ENCODE assay signal across 7 cellular contexts in genomic region chr15:55289573-55290360, GRCh38. TPM values are rescaled to one million over a fixed set of nuclear protein-coding genes. Genes with fewer than 3 reads are reported as not detected.
DNase-seq lines count a peak whose midpoint lies in the region; FAIRE-seq and TF ChIP-seq lines count a peak whose summit lies in the region.

RAB27A (minus strand) TSS chr15:55289813; CDS start chr15:55234934, 54,879 bp downstream.

- peaks cover 5% of the 10 kb centered on the region for H3K27me3 Mint-ChIP-seq in H9 (ENCODE audit: low read depth)

- TF ChIP-seq CTCF in H9 (conservative IDR thresholded peaks at IDR 0.05) (no peak), WERI-Rb-1 (IDR thresholded peaks at IDR 0.05; ENCODE audit: low read depth, low read length) (no peak), breast epithelium (IDR thresholded peaks at IDR 0.05) (no peak), keratinocyte (optimal IDR thresholded peaks at IDR 0.05 in 1 of 3, IDR thresholded peaks at IDR 0.05 in 1 of 3, conservative IDR thresholded peaks at IDR 0.05 in 1 of 3; ENCODE audit: extremely low read depth in 1 of 3, insufficient read depth in 2 of 3, low read length in 3 of 3) (no peak)

- H3K4me3 ChIP-seq in MG63 (peak within 1 kb of the TSS; percentile 66), WERI-Rb-1 (ENCODE audit: low read depth, low read length) (peak within 1 kb of the TSS; percentile 97), breast epithelium (peak within 1 kb of the TSS; percentile 88 to 94 (median 89)), keratinocyte (ENCODE audit: control insufficient read depth in 2 of 3, extremely low read depth in 1 of 3, insufficient read depth in 2 of 3, low read depth in 1 of 3, low read length in 3 of 3) (peak within 1 kb of the TSS; percentile 57 to 83 (median 77))

- WGBS in H9 (ENCODE audit: extremely low coverage, insufficient read length, low lambda C conversion rate), result no CpG with 5 or more reads among the region's 85 CpGs

- peak within 1 kb of the TSS; percentile 43 for H4K5ac ChIP-seq in H9 (ENCODE audit: insufficient read length, low read depth, low read length)

- H3K27ac ChIP-seq in H9 (ENCODE audit: insufficient read length, low read depth, low read length) (no peak within 1 kb of the TSS), WERI-Rb-1 (peak within 1 kb of the TSS; percentile 80), breast epithelium (peak within 1 kb of the TSS; percentile 96 to 98), keratinocyte (ENCODE audit: control insufficient read depth, insufficient read depth, low read length) (peak within 1 kb of the TSS; percentile 64)

- H3K27me3 ChIP-seq in H9 (ENCODE audit: insufficient read depth, low read length) (no peaks in the 10 kb centered on the region), MG63 (no peaks in the 10 kb centered on the region), WERI-Rb-1 (ENCODE audit: insufficient read depth, low read depth, severe bottlenecking) (no peaks in the 10 kb centered on the region), breast epithelium (no peaks in the 10 kb centered on the region), keratinocyte (ENCODE audit: control insufficient read depth, extremely low read depth, insufficient read depth, low read length) (no peaks in the 10 kb centered on the region)

- H3T11ph ChIP-seq in H9 (ENCODE audit: low read length), result no peak within 1 kb of the TSS

- H3K4me1 Mint-ChIP-seq in H9, result peaks cover 6 to 10% of the 10 kb centered on the region in 2 experiments; a peak in 3 of 4 replicates

- H3K4ac ChIP-seq in H9 (ENCODE audit: low read depth, low read length), result no peak within 1 kb of the TSS

- H2AFZ ChIP-seq in H9 (ENCODE audit: low read length) (peak within 1 kb of the TSS; percentile 59), keratinocyte (ENCODE audit: control insufficient read depth, low read length) (peak within 1 kb of the TSS; percentile 95)

- peak within 1 kb of the TSS; percentile 21 for H3K18ac ChIP-seq in H9 (ENCODE audit: insufficient read length, low read depth, low read length)

- H3K9me3 ChIP-seq in H9 (ENCODE audit: control insufficient read depth, low read depth, low read length) (no peaks in the 10 kb centered on the region), MG63 (no peaks in the 10 kb centered on the region), WERI-Rb-1 (ENCODE audit: severe bottlenecking) (no peaks in the 10 kb centered on the region), breast epithelium (no peaks in the 10 kb centered on the region), keratinocyte (ENCODE audit: control insufficient read depth, low read depth, low read length) (no peaks in the 10 kb centered on the region)

- H2BK120ac ChIP-seq in H9 (ENCODE audit: low read depth, low read length, poor library complexity, severe bottlenecking), result no peak within 1 kb of the TSS

- no peak within 1 kb of the TSS for H2AK5ac ChIP-seq in H9 (ENCODE audit: insufficient read length, low read length)

- no peaks in the 10 kb centered on the region for H4K20me1 ChIP-seq in H9 (ENCODE audit: control insufficient read depth, insufficient read depth, insufficient read length)
- no peaks in the 10 kb centered on the region for H4K20me1 ChIP-seq in keratinocyte (ENCODE audit: control insufficient read depth, extremely low read depth, insufficient read depth, low read length)

- no peak within 1 kb of the TSS for H4K91ac ChIP-seq in H9 (ENCODE audit: insufficient read length, low read depth, low read length)

- intact Hi-C loops in breast epithelium (cut with DNase I; ENCODE audit: low total_unique reads), result loop anchor here (10.0 kb wide), 1 partner anchor 65 kb away; no protein-coding TSS in a partner anchor

- H3K27ac Mint-ChIP-seq in H9, result no peak within 1 kb of the TSS

- peaks cover 12% of the 10 kb centered on the region for H3K23me2 ChIP-seq in H9 (ENCODE audit: insufficient read length, low read depth, low read length, poor library complexity, severe bottlenecking)

- no peak within 1 kb of the TSS for H3K56ac ChIP-seq in H9 (ENCODE audit: insufficient read length, low read depth, low read length)

- H2BK15ac ChIP-seq in H9 (ENCODE audit: low read depth, low read length), result 0 out of 2 replicates have a peak within 1 kb of the TSS, but pooled peaks have one; percentile 3

- dilution Hi-C loops in keratinocyte (cut with MboI; ENCODE audit: extremely low pct_ligation_motif_present, low sequenced_read_pairs), result no loop called here

- no peak within 1 kb of the TSS for H2BK12ac ChIP-seq in H9 (ENCODE audit: insufficient read length, low read depth, low read length)

- no peaks in the 10 kb centered on the region for H3K79me1 ChIP-seq in H9 (ENCODE audit: insufficient read depth, low read depth, low read length, poor library complexity, severe bottlenecking)

- H3K9me3 Mint-ChIP-seq in H9, result no peaks in the 10 kb centered on the region

- H3K14ac ChIP-seq in H9 (ENCODE audit: insufficient read depth, low read length), result peak within 1 kb of the TSS; percentile 62; the same call in 1 of the 2 replicates

- TF ChIP-seq POLR2A in GM12892 (IDR thresholded peaks at IDR 0.05; ENCODE audit: low read depth, low read length), result peak; percentile 44; the same call in 1 of the 2 replicates
- TF ChIP-seq POLR2A in breast epithelium (IDR thresholded peaks at IDR 0.05), result no peak

- H3K79me2 ChIP-seq in H9 (ENCODE audit: insufficient read depth, low read length) (no peaks in the 10 kb centered on the region), keratinocyte (ENCODE audit: control insufficient read depth, insufficient read depth, low read length) (no peaks in the 10 kb centered on the region)

- H3K36me3 Mint-ChIP-seq in H9 (ENCODE audit: insufficient read depth in 1 of 3, low read depth in 3 of 3), result no peaks in the 10 kb centered on the region; a peak in 1 of 7 replicates

- H4K8ac ChIP-seq in H9 (replicated peaks; ENCODE audit: insufficient read length, low read depth, low read length), result no peak within 1 kb of the TSS

- H3K4me1 ChIP-seq in H9 (ENCODE audit: insufficient read depth, low read length), result no peaks in the 10 kb centered on the region
- H3K4me1 ChIP-seq in breast epithelium, result no peaks in the 10 kb centered on the region
- H3K4me1 ChIP-seq in keratinocyte (ENCODE audit: control insufficient read depth, extremely low read depth, insufficient read depth, low read length), result peaks cover 4% of the 10 kb centered on the region

- H2BK20ac ChIP-seq in H9 (ENCODE audit: low read depth, low read length, poor library complexity, severe bottlenecking), result no peak within 1 kb of the TSS

- H2BK5ac ChIP-seq in H9 (ENCODE audit: insufficient read length, low read length), result no peak within 1 kb of the TSS

- no peak within 1 kb of the TSS for H3K23ac ChIP-seq in H9 (ENCODE audit: insufficient read length, low read depth, low read length)

- peak within 1 kb of the TSS; percentile 74 to 83 for H3K4me3 Mint-ChIP-seq in H9

- H3K9ac ChIP-seq in H9 (ENCODE audit: extremely low read depth, insufficient read length, low read length) (peak within 1 kb of the TSS; percentile 89), keratinocyte (ENCODE audit: control insufficient read depth, extremely low read depth, insufficient read depth, low read length) (peak within 1 kb of the TSS; percentile 83)

- peak; percentile 67 for DNase-seq in GM12892 (ENCODE audit: insufficient read length)
- peak; percentile 74 for DNase-seq in H9
- peak; percentile 80 for DNase-seq in MG63
- DNase-seq in WERI-Rb-1, result peak; percentile 79
- DNase-seq in breast epithelium (ENCODE audit: low spot score in 2 of 2), result peak; percentile 57 to 72
- no peak for DNase-seq in keratinocyte (ENCODE audit: low read depth, low spot score)
- DNase-seq in stimulated activated CD4-positive, alpha-beta T cell treated with anti-CD3 and anti-CD28 coated beads, Interleukin-15, amount 100 ng/mL, for 48 hours (ENCODE audit: low read depth in 2 of 2), result peak; percentile 75 to 76

- FAIRE-seq in GM12892 (lab: Jason Lieb, UNC) (peak; percentile 76), keratinocyte (lab: Jason Lieb, UNC) (no peak)

- H3K36me3 ChIP-seq in MG63 (no peaks in the 10 kb centered on the region), WERI-Rb-1 (no peaks in the 10 kb centered on the region; the same call in 1 of the 2 replicates), breast epithelium (no peaks in the 10 kb centered on the region), keratinocyte (ENCODE audit: control insufficient read depth in 2 of 2, extremely low read depth in 1 of 2, insufficient read depth in 2 of 2, low read length in 2 of 2) (no peaks in the 10 kb centered on the region)

- no peaks in the 10 kb centered on the region for H3K9me1 ChIP-seq in keratinocyte (ENCODE audit: control insufficient read depth, extremely low read depth, insufficient read depth, low read length)

- H3K4me2 ChIP-seq in H9 (ENCODE audit: insufficient read depth, insufficient read length, low read length) (peak within 1 kb of the TSS; percentile 73), keratinocyte (ENCODE audit: control insufficient read depth, extremely low read depth, insufficient read depth, low read depth, low read length) (peak within 1 kb of the TSS; percentile 75)

RNA-seq across cellular contexts. Expression of gene RAB27A, which starts in this region (rescaled TPM):
- polyA plus RNA-seq in GM12892 (2012; ENCODE audit: missing spikeins), result 28.9 TPM
- total RNA-seq in H9 (2021) (6.0 and 6.8 TPM in 2 replicates), breast epithelium (10 to 100 TPM in 2 of 3 donors, 1 to 10 TPM in 1; 7.4 to 21.3 (median 18.3) TPM)
- total RNA-seq in MG63 (2014; rRNA removed; shearing (Covaris generic); ENCODE audit: low replicate concordance), result 4.3 and 27.5 TPM in 2 replicates
- 5.9 to 10.8 TPM (median 8.4 TPM) in 3 replicates for polyA plus RNA-seq in keratinocyte
- polyA plus RNA-seq in keratinocyte (2011; ENCODE audit: low read depth), result 7.3 TPM
- polyA plus RNA-seq in keratinocyte (2011; cell fraction: cytosol; rRNA removed), result 7.3 and 10.2 TPM in 2 replicates
- 6.8 and 8.0 TPM in 2 replicates for polyA plus RNA-seq in keratinocyte (2011; cell fraction: nucleus; rRNA removed)
- polyA plus RNA-seq in keratinocyte (2012; ENCODE audit: low replicate concordance), result 6.1 and 6.3 TPM in 2 replicates
- polyA minus RNA-seq in keratinocyte, result 0.20 to 3.6 TPM (median 0.89 TPM) in 3 replicates
- polyA minus RNA-seq in keratinocyte (2011; cell fraction: cytosol; rRNA and poly(A)+ RNA removed), result 3.3 TPM
- 2.2 and 3.4 TPM in 2 replicates for polyA minus RNA-seq in keratinocyte (2011; cell fraction: nucleus; rRNA and poly(A)+ RNA removed)
